In genomic region chr17:72563952-72564351, GRCh38 we compare ENCODE assay signal across 30 cellular contexts.
"Had no signal": no experiment of that assay in that cellular context is flagged by ENCODE, and none has a peak within 500 bp of the region (broad histone marks: within the 10 kb centered on the region; RNA-seq: fewer than 3 reads in every experiment).

No MANE protein-coding gene starts in this region.

- H3K27ac ChIP-seq: SJCRH30, SK-N-MC had no signal

- H3K4me3 ChIP-seq: SJCRH30, SK-N-MC had no signal

- FAIRE-seq: bronchial epithelial cell, colon, RCC 7860, TTC549 had no signal

- H3K9me3 ChIP-seq: SJCRH30 had no signal

- ATAC-seq: activated CD4-positive, alpha-beta T cell treated with anti-CD3 and anti-CD28 coated beads for 36 hours; activated CD8-positive, alpha-beta T cell treated with anti-CD3 and anti-CD28 coated beads, Interleukin-2, amount 10 ng/mL, durations not matched to agents 7 days and 5 days; activated naive CD8-positive, alpha-beta T cell treated with anti-CD3 and anti-CD28 coated beads, Interleukin-2, amount 50 U/mL, for 24 hours; PC-3 had no signal

- DNase-seq: activated CD4-positive, alpha-beta T cell treated with anti-CD3 and anti-CD28 coated beads for 36 hours; activated CD4-positive, alpha-beta T cell treated with anti-CD3 and anti-CD28 coated beads, Interleukin-2, amount 10 ng/mL, durations not matched to agents 7 days and 5 days; activated CD4-positive, alpha-beta T cell treated with anti-CD3 and anti-CD28 coated beads, Interleukin-2, amount 50 U/mL, for 48 hours; activated CD8-positive, alpha-beta T cell treated with anti-CD3 and anti-CD28 coated beads, Interleukin-2, amount 10 ng/mL, durations not matched to agents 7 days and 5 days; activated gamma-delta T cell treated with Interleukin-2 at 50 U/mL for 16 hours; activated naive CD4-positive, alpha-beta T cell treated with anti-CD3 and anti-CD28 coated beads, Interleukin-2, amount 10 ng/mL, durations not matched to agents 7 days and 5 days; activated naive CD8-positive, alpha-beta T cell treated with anti-CD3 and anti-CD28 coated beads, Interleukin-2, amount 50 U/mL, for 24 hours; activated T-cell treated with anti-CD3 and anti-CD28 coated beads, Interleukin-2, amount 50 U/mL, for 24 hours; anterior cingulate cortex; caudate nucleus; cerebellar nuclear complex; Karpas-422; NCI-H1105 treated with DMSO at 0.1 percent for 48 hours; NCI-H1436; NCI-H187 treated with DMSO at 0.1 percent for 48 hours; NCI-H2081; NCI-H226; NCI-H446 treated with DMSO at 0.1 percent for 48 hours; NCI-H524; NCI-H69; NCI-H82; NK-92 treated with Interleukin-12 subunit alpha and Interleukin-12 subunit beta, amount 100 ng/mL, for 24 hours; PC-3; SHP77; SJCRH30 had no signal

- H3K36me3 ChIP-seq: SJCRH30 had no signal

- H3K4me1 ChIP-seq: SJCRH30 had no signal
